8 cellular contexts compared by ENCODE assay signal in genomic region chr1:221440658-221441057, GRCh38.
DNase-seq lines count a peak whose midpoint lies in the region; ATAC-seq and TF ChIP-seq lines count a peak whose summit lies in the region.

No MANE protein-coding gene starts in this region.

- H3K4me3 ChIP-seq in NB4 (ENCODE audit: low read depth, low read length): no peak overlapping the region
- H3K4me3 ChIP-seq in epithelial cell of proximal tubule (ENCODE audit: low read depth, low read length): peak overlapping the region; percentile 12
- H3K4me3 ChIP-seq in CD8-positive, alpha-beta T cell (ENCODE audit: low read depth, low read length): no peak overlapping the region

- peaks cover 16% of the 10 kb centered on the region for H3K27me3 Mint-ChIP-seq in nephron (ENCODE audit: low read depth)
- H3K27me3 Mint-ChIP-seq in CD8-positive, alpha-beta T cell (ENCODE audit: low read depth): peaks cover 4% of the 10 kb centered on the region

- no peak overlapping the region for H3K27ac ChIP-seq in CD8-positive, alpha-beta T cell (ENCODE audit: low read depth, low read length)

- H3K4me1 Mint-ChIP-seq in nephron: peaks cover 20% of the 10 kb centered on the region
- H3K4me1 Mint-ChIP-seq in CD8-positive, alpha-beta T cell (ENCODE audit: low read depth): peaks cover 11% of the 10 kb centered on the region

- H3K27me3 ChIP-seq in CD8-positive, alpha-beta T cell (ENCODE audit: insufficient read depth, low read length): no peaks in the 10 kb centered on the region

- CTCF ChIA-PET in CD8-positive, alpha-beta T cell (lab: Charles Lee): no interaction called here

- no peaks in the 10 kb centered on the region for H3K36me3 Mint-ChIP-seq in nephron (ENCODE audit: low read depth)
- no peaks in the 10 kb centered on the region for H3K36me3 Mint-ChIP-seq in CD8-positive, alpha-beta T cell

- H3K36me3 ChIP-seq in CD8-positive, alpha-beta T cell (ENCODE audit: insufficient read depth, low read length): no peaks in the 10 kb centered on the region

- H3K9me3 Mint-ChIP-seq in nephron: no peaks in the 10 kb centered on the region
- no peaks in the 10 kb centered on the region for H3K9me3 Mint-ChIP-seq in CD8-positive, alpha-beta T cell

- DNase-seq in Daoy (ENCODE audit: low read depth) (peak; percentile 54), NB4 (ENCODE audit: low read depth) (peak; percentile 4), epithelial cell of proximal tubule (ENCODE audit: low read depth) (peak; percentile 76), NCI-H2171 (lab: John Stamatoyannopoulos, UW) (no peak), NCI-H2029 treated with DMSO at 0.1 percent for 48 hours (lab: John Stamatoyannopoulos, UW) (no peak)
- no peak for DNase-seq in CD8-positive, alpha-beta T cell

- TF ChIP-seq POLR2A in NB4 (IDR thresholded peaks at IDR 0.05; ENCODE audit: extremely low read depth, insufficient read length): no peak

- peak overlapping the region; percentile 6 to 56 (median 13) for H3K27ac Mint-ChIP-seq in nephron
- H3K27ac Mint-ChIP-seq in CD8-positive, alpha-beta T cell: no peak overlapping the region

- H3K4me1 ChIP-seq in CD8-positive, alpha-beta T cell (ENCODE audit: insufficient read depth, low read length): no peaks in the 10 kb centered on the region

- TF ChIP-seq CTCF in NB4 (IDR thresholded peaks at IDR 0.05; ENCODE audit: low read depth, low read length): no peak
- peak; percentile 33 for TF ChIP-seq CTCF in epithelial cell of proximal tubule (conservative IDR thresholded peaks at IDR 0.05; ENCODE audit: low read depth, low read length)
- TF ChIP-seq CTCF in nephron (IDR thresholded peaks at IDR 0.05; ENCODE audit: unreplicated experiment in 3 of 3): peak in 2 of 3 experiments; percentile 18 to 27
- TF ChIP-seq CTCF in CD8-positive, alpha-beta T cell (IDR thresholded peaks at IDR 0.05): no peak

- no peaks in the 10 kb centered on the region for H3K9me3 ChIP-seq in CD8-positive, alpha-beta T cell (ENCODE audit: low read length)

- intact Hi-C loops in CD8-positive, alpha-beta T cell (cut with DNase I, micrococcal nuclease): no loop called here

- ATAC-seq in HG02981 (IDR thresholded peaks at IDR 0.05; ENCODE audit: unreplicated experiment): no peak
- ATAC-seq in CD8-positive, alpha-beta T cell: no peak

- H3K4me3 Mint-ChIP-seq in nephron: no peak overlapping the region
- no peak overlapping the region for H3K4me3 Mint-ChIP-seq in CD8-positive, alpha-beta T cell

- POLR2A ChIA-PET in CD8-positive, alpha-beta T cell (lab: Charles Lee): interaction anchor here (0.7 kb wide), 1 partner anchor 9 kb away, joined by 3 read pairs; no protein-coding TSS in a partner anchor

Comparison
In these comparisons a context has a peak if more than half of its experiments do, and no peak if none do; other contexts are left out.
1. DNase-seq: peak in Daoy (single experiment), NB4 (single experiment) and epithelial cell of proximal tubule (single experiment); none in NCI-H2171 (single experiment), CD8-positive, alpha-beta T cell (0 of 7) and NCI-H2029 treated with DMSO at 0.1 percent for 48 hours (single experiment).
2. CTCF ChIP-seq: peak in epithelial cell of proximal tubule (single experiment) and nephron (2 of 3); none in NB4 (single experiment) and CD8-positive, alpha-beta T cell (single experiment).